In the genomic region with DNA sequence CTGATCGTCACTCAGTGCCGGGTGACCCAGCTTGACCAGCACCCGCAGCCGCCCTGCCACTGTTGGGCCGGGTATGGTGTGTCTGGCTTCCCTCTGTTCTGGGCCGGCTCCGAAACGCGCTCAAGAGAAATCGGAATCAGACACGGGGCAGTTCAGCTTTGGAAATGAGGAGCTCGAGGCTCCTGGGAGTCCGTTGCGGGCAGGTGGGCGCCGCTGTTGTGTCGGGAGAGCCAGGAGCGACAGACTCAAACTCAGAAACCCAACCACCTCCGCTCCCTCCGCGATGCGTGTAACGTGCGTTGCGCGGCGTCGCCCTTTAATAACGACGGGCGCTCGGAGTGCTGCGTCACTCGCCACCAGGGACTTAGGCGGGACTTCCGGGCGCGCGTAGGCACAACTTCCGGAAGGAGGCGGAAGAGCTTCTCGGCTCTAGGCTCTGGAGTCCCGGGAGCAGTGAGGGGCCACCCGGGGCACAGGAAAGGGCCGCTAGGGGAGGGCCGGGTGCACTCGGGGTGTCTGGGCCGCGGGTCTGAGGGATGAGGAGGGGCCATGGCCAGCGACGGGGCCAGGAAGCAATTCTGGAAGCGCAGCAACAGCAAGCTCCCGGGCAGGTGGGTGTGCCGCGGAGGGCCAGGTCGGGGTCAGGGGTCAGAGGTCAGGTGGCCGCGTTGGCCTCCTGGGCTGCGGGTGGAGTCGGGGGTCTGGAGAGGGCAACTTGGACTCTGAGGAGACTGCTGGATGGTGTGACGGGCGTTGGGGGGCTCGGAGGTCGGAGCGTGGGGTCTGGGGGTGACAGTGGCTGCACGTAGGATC, we compare ENCODE assay signal across 1 cellular context.
A peak's percentile ranks its signal among the peaks of the same experiment; 100 is the strongest.
TF ChIP-seq lines count a peak whose summit lies in the region.

A gene with protein sequence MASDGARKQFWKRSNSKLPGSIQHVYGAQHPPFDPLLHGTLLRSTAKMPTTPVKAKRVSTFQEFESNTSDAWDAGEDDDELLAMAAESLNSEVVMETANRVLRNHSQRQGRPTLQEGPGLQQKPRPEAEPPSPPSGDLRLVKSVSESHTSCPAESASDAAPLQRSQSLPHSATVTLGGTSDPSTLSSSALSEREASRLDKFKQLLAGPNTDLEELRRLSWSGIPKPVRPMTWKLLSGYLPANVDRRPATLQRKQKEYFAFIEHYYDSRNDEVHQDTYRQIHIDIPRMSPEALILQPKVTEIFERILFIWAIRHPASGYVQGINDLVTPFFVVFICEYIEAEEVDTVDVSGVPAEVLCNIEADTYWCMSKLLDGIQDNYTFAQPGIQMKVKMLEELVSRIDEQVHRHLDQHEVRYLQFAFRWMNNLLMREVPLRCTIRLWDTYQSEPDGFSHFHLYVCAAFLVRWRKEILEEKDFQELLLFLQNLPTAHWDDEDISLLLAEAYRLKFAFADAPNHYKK (plus strand): TSS at position 413 of the 813 bp plus-strand sequence. CDS start 137 bp downstream, at position 550.

TF ChIP-seq in HepG2, 621 proteins besides CTCF, POLR2A, EP300 and RAD21 (continued from another document):
- TF ChIP-seq, protein P1, sequence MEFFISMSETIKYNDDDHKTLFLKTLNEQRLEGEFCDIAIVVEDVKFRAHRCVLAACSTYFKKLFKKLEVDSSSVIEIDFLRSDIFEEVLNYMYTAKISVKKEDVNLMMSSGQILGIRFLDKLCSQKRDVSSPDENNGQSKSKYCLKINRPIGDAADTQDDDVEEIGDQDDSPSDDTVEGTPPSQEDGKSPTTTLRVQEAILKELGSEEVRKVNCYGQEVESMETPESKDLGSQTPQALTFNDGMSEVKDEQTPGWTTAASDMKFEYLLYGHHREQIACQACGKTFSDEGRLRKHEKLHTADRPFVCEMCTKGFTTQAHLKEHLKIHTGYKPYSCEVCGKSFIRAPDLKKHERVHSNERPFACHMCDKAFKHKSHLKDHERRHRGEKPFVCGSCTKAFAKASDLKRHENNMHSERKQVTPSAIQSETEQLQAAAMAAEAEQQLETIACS (CRISPR knock-in tag; IDR thresholded peaks at IDR 0.05): no peak
- TF ChIP-seq ZNF547 (CRISPR knock-in tag; IDR thresholded peaks at IDR 0.05) (peak; percentile 89), MBD4 (IDR thresholded peaks at IDR 0.05; ENCODE audit: borderline replicate concordance, low read length) (no peak), HDAC6 (IDR thresholded peaks at IDR 0.05; ENCODE audit: low read depth, low read length) (no peak), ZNF839 (CRISPR knock-in tag; IDR thresholded peaks at IDR 0.05; ENCODE audit: borderline replicate concordance) (peak; percentile 58; the same call in 1 of the 2 replicates), ZNF772 (CRISPR knock-in tag; IDR thresholded peaks at IDR 0.05) (peak; percentile 94), ZKSCAN1 (IDR thresholded peaks at IDR 0.05; ENCODE audit: low read length) (no peak; the same call in 1 of the 2 replicates), KAT2B (IDR thresholded peaks at IDR 0.05; ENCODE audit: borderline replicate concordance, low read depth, low read length) (no peak), FOXA3 (CRISPR knock-in tag; IDR thresholded peaks at IDR 0.05) (peak; percentile 74), HIVEP1 (CRISPR knock-in tag; IDR thresholded peaks at IDR 0.05) (peak; percentile 73), HOXA5 (CRISPR knock-in tag; IDR thresholded peaks at IDR 0.05) (peak; percentile 90), FOSL1 (CRISPR knock-in tag; IDR thresholded peaks at IDR 0.05; ENCODE audit: borderline replicate concordance) (no peak), SIN3A (IDR thresholded peaks at IDR 0.05; ENCODE audit: borderline replicate concordance, low read depth, low read length) (peak; percentile 59; the same call in 1 of the 2 replicates), JDP2 (CRISPR knock-in tag; IDR thresholded peaks at IDR 0.05; ENCODE audit: borderline replicate concordance) (no peak), TBP (CRISPR knock-in tag; IDR thresholded peaks at IDR 0.05) (no peak), XRCC5 (optimal IDR thresholded peaks at IDR 0.05; ENCODE audit: low read length) (peak; percentile 58), ZNF225 (CRISPR knock-in tag; IDR thresholded peaks at IDR 0.05) (peak; percentile 82), NR3C1 (CRISPR knock-in tag; IDR thresholded peaks at IDR 0.05) (no peak), BCL6 (CRISPR knock-in tag; IDR thresholded peaks at IDR 0.05) (peak; percentile 30; the same call in 1 of the 2 replicates), POLR2G (IDR thresholded peaks at IDR 0.05; ENCODE audit: low read depth, low read length) (peak; percentile 100)
- TF ChIP-seq, protein P2, sequence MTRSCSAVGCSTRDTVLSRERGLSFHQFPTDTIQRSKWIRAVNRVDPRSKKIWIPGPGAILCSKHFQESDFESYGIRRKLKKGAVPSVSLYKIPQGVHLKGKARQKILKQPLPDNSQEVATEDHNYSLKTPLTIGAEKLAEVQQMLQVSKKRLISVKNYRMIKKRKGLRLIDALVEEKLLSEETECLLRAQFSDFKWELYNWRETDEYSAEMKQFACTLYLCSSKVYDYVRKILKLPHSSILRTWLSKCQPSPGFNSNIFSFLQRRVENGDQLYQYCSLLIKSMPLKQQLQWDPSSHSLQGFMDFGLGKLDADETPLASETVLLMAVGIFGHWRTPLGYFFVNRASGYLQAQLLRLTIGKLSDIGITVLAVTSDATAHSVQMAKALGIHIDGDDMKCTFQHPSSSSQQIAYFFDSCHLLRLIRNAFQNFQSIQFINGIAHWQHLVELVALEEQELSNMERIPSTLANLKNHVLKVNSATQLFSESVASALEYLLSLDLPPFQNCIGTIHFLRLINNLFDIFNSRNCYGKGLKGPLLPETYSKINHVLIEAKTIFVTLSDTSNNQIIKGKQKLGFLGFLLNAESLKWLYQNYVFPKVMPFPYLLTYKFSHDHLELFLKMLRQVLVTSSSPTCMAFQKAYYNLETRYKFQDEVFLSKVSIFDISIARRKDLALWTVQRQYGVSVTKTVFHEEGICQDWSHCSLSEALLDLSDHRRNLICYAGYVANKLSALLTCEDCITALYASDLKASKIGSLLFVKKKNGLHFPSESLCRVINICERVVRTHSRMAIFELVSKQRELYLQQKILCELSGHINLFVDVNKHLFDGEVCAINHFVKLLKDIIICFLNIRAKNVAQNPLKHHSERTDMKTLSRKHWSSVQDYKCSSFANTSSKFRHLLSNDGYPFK (CRISPR knock-in tag; IDR thresholded peaks at IDR 0.05; ENCODE audit: borderline replicate concordance): peak; percentile 89; the same call in 1 of the 2 replicates
- TF ChIP-seq, protein P3, sequence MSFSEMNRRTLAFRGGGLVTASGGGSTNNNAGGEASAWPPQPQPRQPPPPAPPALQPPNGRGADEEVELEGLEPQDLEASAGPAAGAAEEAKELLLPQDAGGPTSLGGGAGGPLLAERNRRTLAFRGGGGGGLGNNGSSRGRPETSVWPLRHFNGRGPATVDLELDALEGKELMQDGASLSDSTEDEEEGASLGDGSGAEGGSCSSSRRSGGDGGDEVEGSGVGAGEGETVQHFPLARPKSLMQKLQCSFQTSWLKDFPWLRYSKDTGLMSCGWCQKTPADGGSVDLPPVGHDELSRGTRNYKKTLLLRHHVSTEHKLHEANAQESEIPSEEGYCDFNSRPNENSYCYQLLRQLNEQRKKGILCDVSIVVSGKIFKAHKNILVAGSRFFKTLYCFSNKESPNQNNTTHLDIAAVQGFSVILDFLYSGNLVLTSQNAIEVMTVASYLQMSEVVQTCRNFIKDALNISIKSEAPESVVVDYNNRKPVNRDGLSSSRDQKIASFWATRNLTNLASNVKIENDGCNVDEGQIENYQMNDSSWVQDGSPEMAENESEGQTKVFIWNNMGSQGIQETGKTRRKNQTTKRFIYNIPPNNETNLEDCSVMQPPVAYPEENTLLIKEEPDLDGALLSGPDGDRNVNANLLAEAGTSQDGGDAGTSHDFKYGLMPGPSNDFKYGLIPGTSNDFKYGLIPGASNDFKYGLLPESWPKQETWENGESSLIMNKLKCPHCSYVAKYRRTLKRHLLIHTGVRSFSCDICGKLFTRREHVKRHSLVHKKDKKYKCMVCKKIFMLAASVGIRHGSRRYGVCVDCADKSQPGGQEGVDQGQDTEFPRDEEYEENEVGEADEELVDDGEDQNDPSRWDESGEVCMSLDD (CRISPR knock-in tag; IDR thresholded peaks at IDR 0.05; ENCODE audit: borderline replicate concordance): peak; percentile 62; the same call in 1 of the 2 replicates
- TF ChIP-seq, protein P4, sequence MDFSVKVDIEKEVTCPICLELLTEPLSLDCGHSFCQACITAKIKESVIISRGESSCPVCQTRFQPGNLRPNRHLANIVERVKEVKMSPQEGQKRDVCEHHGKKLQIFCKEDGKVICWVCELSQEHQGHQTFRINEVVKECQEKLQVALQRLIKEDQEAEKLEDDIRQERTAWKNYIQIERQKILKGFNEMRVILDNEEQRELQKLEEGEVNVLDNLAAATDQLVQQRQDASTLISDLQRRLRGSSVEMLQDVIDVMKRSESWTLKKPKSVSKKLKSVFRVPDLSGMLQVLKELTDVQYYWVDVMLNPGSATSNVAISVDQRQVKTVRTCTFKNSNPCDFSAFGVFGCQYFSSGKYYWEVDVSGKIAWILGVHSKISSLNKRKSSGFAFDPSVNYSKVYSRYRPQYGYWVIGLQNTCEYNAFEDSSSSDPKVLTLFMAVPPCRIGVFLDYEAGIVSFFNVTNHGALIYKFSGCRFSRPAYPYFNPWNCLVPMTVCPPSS (IDR thresholded peaks at IDR 0.05): no peak
- TF ChIP-seq, protein P5, sequence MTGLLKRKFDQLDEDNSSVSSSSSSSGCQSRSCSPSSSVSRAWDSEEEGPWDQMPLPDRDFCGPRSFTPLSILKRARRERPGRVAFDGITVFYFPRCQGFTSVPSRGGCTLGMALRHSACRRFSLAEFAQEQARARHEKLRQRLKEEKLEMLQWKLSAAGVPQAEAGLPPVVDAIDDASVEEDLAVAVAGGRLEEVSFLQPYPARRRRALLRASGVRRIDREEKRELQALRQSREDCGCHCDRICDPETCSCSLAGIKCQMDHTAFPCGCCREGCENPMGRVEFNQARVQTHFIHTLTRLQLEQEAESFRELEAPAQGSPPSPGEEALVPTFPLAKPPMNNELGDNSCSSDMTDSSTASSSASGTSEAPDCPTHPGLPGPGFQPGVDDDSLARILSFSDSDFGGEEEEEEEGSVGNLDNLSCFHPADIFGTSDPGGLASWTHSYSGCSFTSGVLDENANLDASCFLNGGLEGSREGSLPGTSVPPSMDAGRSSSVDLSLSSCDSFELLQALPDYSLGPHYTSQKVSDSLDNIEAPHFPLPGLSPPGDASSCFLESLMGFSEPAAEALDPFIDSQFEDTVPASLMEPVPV (CRISPR knock-in tag; IDR thresholded peaks at IDR 0.05): no peak
